2 cellular contexts compared by ENCODE assay signal in the genomic region with DNA sequence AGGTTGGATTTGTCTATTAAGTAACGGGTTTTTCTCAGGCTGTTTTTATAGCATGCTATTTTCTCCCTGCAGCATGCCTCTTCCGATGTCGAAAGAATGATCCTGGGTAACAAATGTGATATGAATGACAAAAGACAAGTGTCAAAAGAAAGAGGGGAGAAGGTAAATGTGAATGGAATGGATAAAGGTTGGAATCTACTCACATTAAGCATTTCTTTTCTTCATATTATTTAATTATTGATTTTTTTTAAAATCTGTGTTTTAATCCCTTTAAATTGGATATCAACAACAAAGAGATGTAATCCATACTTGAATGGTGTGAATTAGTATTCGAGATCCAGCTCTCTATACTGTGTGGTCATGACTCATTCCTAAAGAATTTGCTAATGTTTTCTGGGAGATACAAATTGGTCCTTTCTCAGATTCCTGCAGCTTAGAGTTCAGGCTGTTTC.
TF ChIP-seq lines count a peak whose summit lies in the region.

No MANE protein-coding gene starts in this region.

TF ChIP-seq in GM23338, 12 proteins besides CTCF, POLR2A, EP300 and RAD21 (continued from another document):
- TF ChIP-seq, protein P1, sequence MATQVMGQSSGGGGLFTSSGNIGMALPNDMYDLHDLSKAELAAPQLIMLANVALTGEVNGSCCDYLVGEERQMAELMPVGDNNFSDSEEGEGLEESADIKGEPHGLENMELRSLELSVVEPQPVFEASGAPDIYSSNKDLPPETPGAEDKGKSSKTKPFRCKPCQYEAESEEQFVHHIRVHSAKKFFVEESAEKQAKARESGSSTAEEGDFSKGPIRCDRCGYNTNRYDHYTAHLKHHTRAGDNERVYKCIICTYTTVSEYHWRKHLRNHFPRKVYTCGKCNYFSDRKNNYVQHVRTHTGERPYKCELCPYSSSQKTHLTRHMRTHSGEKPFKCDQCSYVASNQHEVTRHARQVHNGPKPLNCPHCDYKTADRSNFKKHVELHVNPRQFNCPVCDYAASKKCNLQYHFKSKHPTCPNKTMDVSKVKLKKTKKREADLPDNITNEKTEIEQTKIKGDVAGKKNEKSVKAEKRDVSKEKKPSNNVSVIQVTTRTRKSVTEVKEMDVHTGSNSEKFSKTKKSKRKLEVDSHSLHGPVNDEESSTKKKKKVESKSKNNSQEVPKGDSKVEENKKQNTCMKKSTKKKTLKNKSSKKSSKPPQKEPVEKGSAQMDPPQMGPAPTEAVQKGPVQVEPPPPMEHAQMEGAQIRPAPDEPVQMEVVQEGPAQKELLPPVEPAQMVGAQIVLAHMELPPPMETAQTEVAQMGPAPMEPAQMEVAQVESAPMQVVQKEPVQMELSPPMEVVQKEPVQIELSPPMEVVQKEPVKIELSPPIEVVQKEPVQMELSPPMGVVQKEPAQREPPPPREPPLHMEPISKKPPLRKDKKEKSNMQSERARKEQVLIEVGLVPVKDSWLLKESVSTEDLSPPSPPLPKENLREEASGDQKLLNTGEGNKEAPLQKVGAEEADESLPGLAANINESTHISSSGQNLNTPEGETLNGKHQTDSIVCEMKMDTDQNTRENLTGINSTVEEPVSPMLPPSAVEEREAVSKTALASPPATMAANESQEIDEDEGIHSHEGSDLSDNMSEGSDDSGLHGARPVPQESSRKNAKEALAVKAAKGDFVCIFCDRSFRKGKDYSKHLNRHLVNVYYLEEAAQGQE (IDR thresholded peaks at IDR 0.05; ENCODE audit: unreplicated experiment): no peak
- no peak for TF ChIP-seq NANOG (IDR thresholded peaks at IDR 0.05; ENCODE audit: borderline replicate concordance)
- no peak for TF ChIP-seq CREB1 (CRISPR knock-in tag; IDR thresholded peaks at IDR 0.05; ENCODE audit: low read depth)
- TF ChIP-seq JUNB (IDR thresholded peaks at IDR 0.05; ENCODE audit: unreplicated experiment): no peak
- TF ChIP-seq EZH2 (IDR thresholded peaks at IDR 0.05; ENCODE audit: low read depth, unreplicated experiment): no peak
- no peak for TF ChIP-seq POLR2AphosphoS5 (IDR thresholded peaks at IDR 0.05; ENCODE audit: low read depth)
- no peak for TF ChIP-seq STAT1 (IDR thresholded peaks at IDR 0.05; ENCODE audit: unreplicated experiment)
- TF ChIP-seq, protein P2, sequence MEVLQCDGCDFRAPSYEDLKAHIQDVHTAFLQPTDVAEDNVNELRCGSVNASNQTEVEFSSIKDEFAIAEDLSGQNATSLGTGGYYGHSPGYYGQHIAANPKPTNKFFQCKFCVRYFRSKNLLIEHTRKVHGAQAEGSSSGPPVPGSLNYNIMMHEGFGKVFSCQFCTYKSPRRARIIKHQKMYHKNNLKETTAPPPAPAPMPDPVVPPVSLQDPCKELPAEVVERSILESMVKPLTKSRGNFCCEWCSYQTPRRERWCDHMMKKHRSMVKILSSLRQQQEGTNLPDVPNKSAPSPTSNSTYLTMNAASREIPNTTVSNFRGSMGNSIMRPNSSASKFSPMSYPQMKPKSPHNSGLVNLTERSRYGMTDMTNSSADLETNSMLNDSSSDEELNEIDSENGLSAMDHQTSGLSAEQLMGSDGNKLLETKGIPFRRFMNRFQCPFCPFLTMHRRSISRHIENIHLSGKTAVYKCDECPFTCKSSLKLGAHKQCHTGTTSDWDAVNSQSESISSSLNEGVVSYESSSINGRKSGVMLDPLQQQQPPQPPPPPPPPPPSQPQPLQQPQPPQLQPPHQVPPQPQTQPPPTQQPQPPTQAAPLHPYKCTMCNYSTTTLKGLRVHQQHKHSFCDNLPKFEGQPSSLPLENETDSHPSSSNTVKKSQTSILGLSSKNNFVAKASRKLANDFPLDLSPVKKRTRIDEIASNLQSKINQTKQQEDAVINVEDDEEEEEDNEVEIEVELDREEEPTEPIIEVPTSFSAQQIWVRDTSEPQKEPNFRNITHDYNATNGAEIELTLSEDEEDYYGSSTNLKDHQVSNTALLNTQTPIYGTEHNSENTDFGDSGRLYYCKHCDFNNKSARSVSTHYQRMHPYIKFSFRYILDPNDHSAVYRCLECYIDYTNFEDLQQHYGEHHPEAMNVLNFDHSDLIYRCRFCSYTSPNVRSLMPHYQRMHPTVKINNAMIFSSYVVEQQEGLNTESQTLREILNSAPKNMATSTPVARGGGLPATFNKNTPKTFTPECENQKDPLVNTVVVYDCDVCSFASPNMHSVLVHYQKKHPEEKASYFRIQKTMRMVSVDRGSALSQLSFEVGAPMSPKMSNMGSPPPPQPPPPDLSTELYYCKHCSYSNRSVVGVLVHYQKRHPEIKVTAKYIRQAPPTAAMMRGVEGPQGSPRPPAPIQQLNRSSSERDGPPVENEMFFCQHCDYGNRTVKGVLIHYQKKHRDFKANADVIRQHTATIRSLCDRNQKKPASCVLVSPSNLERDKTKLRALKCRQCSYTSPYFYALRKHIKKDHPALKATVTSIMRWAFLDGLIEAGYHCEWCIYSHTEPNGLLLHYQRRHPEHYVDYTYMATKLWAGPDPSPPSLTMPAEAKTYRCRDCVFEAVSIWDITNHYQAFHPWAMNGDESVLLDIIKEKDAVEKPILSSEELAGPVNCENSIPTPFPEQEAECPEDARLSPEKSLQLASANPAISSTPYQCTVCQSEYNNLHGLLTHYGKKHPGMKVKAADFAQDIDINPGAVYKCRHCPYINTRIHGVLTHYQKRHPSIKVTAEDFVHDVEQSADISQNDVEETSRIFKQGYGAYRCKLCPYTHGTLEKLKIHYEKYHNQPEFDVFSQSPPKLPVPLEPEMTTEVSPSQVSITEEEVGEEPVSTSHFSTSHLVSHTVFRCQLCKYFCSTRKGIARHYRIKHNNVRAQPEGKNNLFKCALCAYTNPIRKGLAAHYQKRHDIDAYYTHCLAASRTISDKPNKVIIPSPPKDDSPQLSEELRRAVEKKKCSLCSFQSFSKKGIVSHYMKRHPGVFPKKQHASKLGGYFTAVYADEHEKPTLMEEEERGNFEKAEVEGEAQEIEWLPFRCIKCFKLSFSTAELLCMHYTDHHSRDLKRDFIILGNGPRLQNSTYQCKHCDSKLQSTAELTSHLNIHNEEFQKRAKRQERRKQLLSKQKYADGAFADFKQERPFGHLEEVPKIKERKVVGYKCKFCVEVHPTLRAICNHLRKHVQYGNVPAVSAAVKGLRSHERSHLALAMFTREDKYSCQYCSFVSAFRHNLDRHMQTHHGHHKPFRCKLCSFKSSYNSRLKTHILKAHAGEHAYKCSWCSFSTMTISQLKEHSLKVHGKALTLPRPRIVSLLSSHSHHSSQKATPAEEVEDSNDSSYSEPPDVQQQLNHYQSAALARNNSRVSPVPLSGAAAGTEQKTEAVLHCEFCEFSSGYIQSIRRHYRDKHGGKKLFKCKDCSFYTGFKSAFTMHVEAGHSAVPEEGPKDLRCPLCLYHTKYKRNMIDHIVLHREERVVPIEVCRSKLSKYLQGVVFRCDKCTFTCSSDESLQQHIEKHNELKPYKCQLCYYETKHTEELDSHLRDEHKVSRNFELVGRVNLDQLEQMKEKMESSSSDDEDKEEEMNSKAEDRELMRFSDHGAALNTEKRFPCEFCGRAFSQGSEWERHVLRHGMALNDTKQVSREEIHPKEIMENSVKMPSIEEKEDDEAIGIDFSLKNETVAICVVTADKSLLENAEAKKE (CRISPR knock-in tag; IDR thresholded peaks at IDR 0.05): no peak

TF ChIP-seq in endothelial cell of umbilical vein, 7 proteins besides CTCF, POLR2A, EP300 and RAD21 (continued from another document):
- TF ChIP-seq GATA2 (IDR thresholded peaks at IDR 0.05; ENCODE audit: insufficient read depth, insufficient read length, low read depth, low read length): no peak
